ENCODE assay signal across 8 cellular contexts in genomic region chr17:51119415-51120356, GRCh38. TPM values are rescaled to one million over a fixed set of nuclear protein-coding genes. Genes with fewer than 3 reads are reported as not detected.
DNase-seq lines count a peak whose midpoint lies in the region; ATAC-seq, FAIRE-seq and TF ChIP-seq lines count a peak whose summit lies in the region.

No MANE protein-coding gene starts in this region.

- H3K4me3 Mint-ChIP-seq in CD4-positive, alpha-beta memory T cell: peak overlapping the region; percentile 86 to 98 (median 94)

- POLR2A ChIA-PET in CD4-positive, alpha-beta memory T cell (lab: Charles Lee; ENCODE audit: partially characterized antibody): interaction anchor here (0.7 to 3.5 kb wide), 22 partner anchors 18 to 259 kb away, joined by 3 to 47 read pairs (median 5); partner anchors contain the start of genes NME1, NME2, TOB1 and UTP18

- ATAC-seq in GM19328 (IDR thresholded peaks at IDR 0.05; ENCODE audit: unreplicated experiment): peak; percentile 17
- ATAC-seq in HG03439 (IDR thresholded peaks at IDR 0.05; ENCODE audit: unreplicated experiment): peak; percentile 21
- ATAC-seq in pancreas: peak; percentile 2 to 22 (median 8)

- WGBS in adrenal gland, 4 donors: 1 to 2% (median 2%) methylated on average over 18 to 49 of the region's 49 CpGs
- whole genome bisulfite sequencing in pancreas, 2 donors: 0 to 1% methylated on average over 46 to 49 of the region's 49 CpGs

- CTCF ChIA-PET in CD4-positive, alpha-beta memory T cell (lab: Charles Lee; ENCODE audit: partially characterized antibody): interaction anchor here (0.8 to 3.0 kb wide), 7 partner anchors 33 to 267 kb away, joined by 3 to 20 read pairs (median 4); partner anchors contain the start of gene NME1

- TF ChIP-seq CTCF in adrenal gland (IDR thresholded peaks at IDR 0.05) (peak in 4 of 6 experiments; percentile 20 to 26 (median 20)), pancreas (IDR thresholded peaks at IDR 0.05) (no peak)

- peak; percentile 28 to 71 (median 41) for DNase-seq in CD4-positive, alpha-beta memory T cell
- DNase-seq in SK-MEL-5 (ENCODE audit: low read depth, low spot score) (peak; percentile 78), adrenal gland (peak; percentile 52 to 80 (median 58)), cardiac septum (ENCODE audit: low spot score) (peak; percentile 77), pancreas (peak; percentile 49 to 85 (median 63)), NCI-H1694 treated with DMSO at 0.1 percent for 48 hours (lab: John Stamatoyannopoulos, UW) (no peak)

- no peaks in the 10 kb centered on the region for H3K9me3 ChIP-seq in CD4-positive, alpha-beta memory T cell (ENCODE audit: control insufficient read depth in 1 of 2, low read length in 2 of 2)
- H3K9me3 ChIP-seq in adrenal gland (replicated peaks in 1 of 3): no peaks in the 10 kb centered on the region
- no peaks in the 10 kb centered on the region for H3K9me3 ChIP-seq in pancreas

- peaks cover 0 to 15% of the 10 kb centered on the region in 2 donors for H3K36me3 Mint-ChIP-seq in CD4-positive, alpha-beta memory T cell

- no peaks in the 10 kb centered on the region for H3K27me3 ChIP-seq in CD4-positive, alpha-beta memory T cell (ENCODE audit: insufficient read depth, low read length)
- H3K27me3 ChIP-seq in adrenal gland (no peaks in the 10 kb centered on the region), pancreas (no peaks in the 10 kb centered on the region)

- H3K27me3 Mint-ChIP-seq in CD4-positive, alpha-beta memory T cell: no peaks in the 10 kb centered on the region

- peak overlapping the region; percentile 94 to 98 (median 97) for H3K27ac Mint-ChIP-seq in CD4-positive, alpha-beta memory T cell

- peak overlapping the region; percentile 96 for H3K27ac ChIP-seq in CD4-positive, alpha-beta memory T cell (ENCODE audit: low read depth, low read length)
- H3K27ac ChIP-seq in adrenal gland (peak overlapping the region; percentile 96 to 100 (median 99)), pancreas (peak overlapping the region; percentile 98 to 100 (median 99))

- peak in 1 of 2 donors; percentile 16 for TF ChIP-seq POLR2A in adrenal gland (IDR thresholded peaks at IDR 0.05)

- no peaks in the 10 kb centered on the region for H3K9me3 Mint-ChIP-seq in CD4-positive, alpha-beta memory T cell

- peaks cover 54% of the 10 kb centered on the region for H3K4me1 ChIP-seq in CD4-positive, alpha-beta memory T cell (ENCODE audit: insufficient read depth, low read length)
- H3K4me1 ChIP-seq in adrenal gland (replicated peaks in 1 of 2): peaks cover 26 to 29% of the 10 kb centered on the region in 2 donors
- H3K4me1 ChIP-seq in pancreas: peaks cover 3 to 23% (median 5%) of the 10 kb centered on the region in 3 donors

- peak overlapping the region; percentile 90 to 91 for H3K4me3 ChIP-seq in CD4-positive, alpha-beta memory T cell (ENCODE audit: low read length in 2 of 2)
- H3K4me3 ChIP-seq in adrenal gland: peak overlapping the region; percentile 38 to 84 (median 56)
- peak overlapping the region; percentile 79 to 99 (median 94) for H3K4me3 ChIP-seq in pancreas

- intact Hi-C loops in CD4-positive, alpha-beta memory T cell (cut with micrococcal nuclease): loop anchor here (2.0 to 10.0 kb wide), 2 partner anchors 55 to 253 kb away; partner anchors contain the start of gene TOB1
- intact Hi-C loops in adrenal gland (cut with DNase I): loop anchor here in 1 of 2 donors (10.0 kb wide), 1 partner anchor 65 kb away; no protein-coding TSS in a partner anchor
- intact Hi-C loops in cardiac septum (cut with DNase I): loop anchor here (5.0 to 10.0 kb wide), 3 partner anchors 115 to 412 kb away; partner anchors contain the start of genes ANKRD40 and TOB1
- intact Hi-C loops in pancreas (cut with DNase I): no loop called here

- FAIRE-seq in pancreas (lab: Jason Lieb, UNC): no peak

- in situ Hi-C loops in SK-MEL-5 (cut with HindIII; ENCODE audit: low pct_unique_long_range_greater_than_20kb, low sequenced_read_pairs): no loop called here

- peaks cover 31 to 75% (median 48%) of the 10 kb centered on the region in 4 donors for H3K4me1 Mint-ChIP-seq in CD4-positive, alpha-beta memory T cell

- no peaks in the 10 kb centered on the region for H3K36me3 ChIP-seq in CD4-positive, alpha-beta memory T cell (ENCODE audit: insufficient read depth, low read length)
- H3K36me3 ChIP-seq in adrenal gland (replicated peaks in 1 of 2) (no peaks in the 10 kb centered on the region), pancreas (no peaks in the 10 kb centered on the region)

RNA-seq across cellular contexts. Expression of gene SPAG9, which starts 1.0 kb away (rescaled TPM):
- total RNA-seq in CD4-positive, alpha-beta memory T cell: 10 to 100 TPM; 62.0 to 62.3 TPM
- polyA plus RNA-seq in CD4-positive, alpha-beta memory T cell: 10 to 100 TPM in 1 of 2 donors, 1 to 10 TPM in 1; 3.2 to 10.0 TPM
- total RNA-seq in SK-MEL-5 (2014; rRNA removed; shearing (Covaris generic)): 103 and 109 TPM in 2 replicates
- polyA plus RNA-seq in SK-MEL-5 (2015; cell fraction: cytosol; rRNA removed): 44.3 and 65.5 TPM in 2 replicates
- 326 and 437 TPM in 2 replicates for polyA plus RNA-seq in SK-MEL-5 (2015; cell fraction: nucleus; rRNA removed)
- total RNA-seq in adrenal gland (10 to 100 TPM; 43.0 to 99.8 (median 77.8) TPM), cardiac septum (57.8 TPM), pancreas (10 to 100 TPM; 32.3 to 56.1 (median 42.9) TPM)
- polyA plus RNA-seq in adrenal gland (10 to 100 TPM; 23.5 to 49.1 (median 35.0) TPM), pancreas (10 to 100 TPM; 18.7 to 33.0 TPM)

RNA-seq across cellular contexts. Expression of gene NME1, which starts 33.7 kb away (rescaled TPM):
- 10 to 100 TPM; 10.0 to 12.2 TPM for total RNA-seq in CD4-positive, alpha-beta memory T cell
- 10 to 100 TPM; 62.5 to 67.2 TPM for polyA plus RNA-seq in CD4-positive, alpha-beta memory T cell
- total RNA-seq in SK-MEL-5 (2014; rRNA removed; shearing (Covaris generic)): 415 and 458 TPM in 2 replicates
- polyA plus RNA-seq in SK-MEL-5 (2015; cell fraction: cytosol; rRNA removed): 285 and 336 TPM in 2 replicates
- polyA plus RNA-seq in SK-MEL-5 (2015; cell fraction: nucleus; rRNA removed): 40.9 and 69.8 TPM in 2 replicates
- total RNA-seq in adrenal gland (100 to 1,000 TPM in 1 of 8 donors, 10 to 100 TPM in 7; 17.0 to 140 (median 57.8) TPM), cardiac septum (23.2 TPM), pancreas (10 to 100 TPM; 15.6 to 49.1 (median 34.8) TPM)
- polyA plus RNA-seq in adrenal gland (100 to 1,000 TPM in 2 of 3 donors, 10 to 100 TPM in 1; 79.4 to 222 (median 193) TPM), pancreas (10 to 100 TPM; 43.6 to 57.1 TPM)

RNA-seq across cellular contexts. Expression of gene NME2, which starts 46.5 kb away (rescaled TPM):
- total RNA-seq in CD4-positive, alpha-beta memory T cell: 100 to 1,000 TPM; 134 to 142 TPM
- polyA plus RNA-seq in CD4-positive, alpha-beta memory T cell: 100 to 1,000 TPM; 277 to 331 TPM
- 602 and 660 TPM in 2 replicates for total RNA-seq in SK-MEL-5 (2014; rRNA removed; shearing (Covaris generic))
- polyA plus RNA-seq in SK-MEL-5 (2015; cell fraction: cytosol; rRNA removed): 762 and 894 TPM in 2 replicates
- 85.2 and 151 TPM in 2 replicates for polyA plus RNA-seq in SK-MEL-5 (2015; cell fraction: nucleus; rRNA removed)
- 100 to 1,000 TPM; 271 to 502 (median 404) TPM for total RNA-seq in adrenal gland
- 100 to 1,000 TPM; 336 to 644 (median 393) TPM for polyA plus RNA-seq in adrenal gland
- 225 TPM for total RNA-seq in cardiac septum
- total RNA-seq in pancreas: 100 to 1,000 TPM; 137 to 315 (median 286) TPM
- 100 to 1,000 TPM; 263 to 371 TPM for polyA plus RNA-seq in pancreas

Comparison
In these comparisons a context has a peak if more than half of its experiments do, and no peak if none do; other contexts are left out.
1. CTCF ChIP-seq: peak in adrenal gland (4 of 6); none in pancreas (0 of 4).
2. intact Hi-C loops: an anchor here in CD4-positive, alpha-beta memory T cell (2.0 to 10.0 kb wide) and cardiac septum (5.0 to 10.0 kb wide); none called in pancreas.
3. Peak in every context shown above with its lines, with median percentiles within 50 percentile points of each other: H3K27ac ChIP-seq, H3K4me3 ChIP-seq and ATAC-seq.